ENCODE assay signal across 30 cellular contexts in the genomic region with DNA sequence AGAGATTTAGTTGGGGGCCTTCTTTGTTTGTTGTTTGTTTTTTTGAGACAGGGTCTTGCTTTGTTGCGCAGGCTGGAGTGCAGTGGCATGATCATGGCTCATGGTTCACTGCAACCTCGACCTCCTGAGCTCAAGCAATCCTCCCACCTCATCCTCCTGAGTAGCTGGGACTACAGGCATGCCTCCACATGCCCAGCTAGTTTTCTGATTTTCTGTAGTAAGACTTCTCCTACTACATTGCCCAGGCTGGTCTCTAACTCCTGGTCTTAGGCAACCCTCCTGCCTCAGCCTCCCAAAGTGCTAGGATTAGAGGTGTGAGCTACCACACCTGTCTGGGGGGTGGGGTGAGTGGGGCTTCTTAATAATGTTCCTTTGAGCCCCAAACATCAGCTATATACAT.
"Had no signal": no experiment of that assay in that cellular context is flagged by ENCODE, and none has a peak within 500 bp of the region (broad histone marks: within the 10 kb centered on the region; RNA-seq: fewer than 3 reads in every experiment).

No MANE protein-coding gene starts in this region.

- H3K27me3 ChIP-seq: gastroesophageal sphincter, hepatocyte, left lung, pancreas, upper lobe of left lung, vagina had no signal

- ATAC-seq: gastroesophageal sphincter; left lung; lower lobe of right lung; pancreas; stimulated activated memory B cell treated with anti-CD40 and anti-IgM and Interleukin-4, amounts not matched to agents 10 μg/mL and 1 μg/mL and 100 μg/mL, for 72 hours; stimulated activated naive CD8-positive, alpha-beta T cell treated with anti-CD3 and anti-CD28 coated beads, Interleukin-15, amount 100 ng/mL, for 72 hours had no signal

- H3K4me1 Mint-ChIP-seq: central memory CD8-positive, alpha-beta T cell; stimulated activated memory B cell treated with anti-CD40 and anti-IgM and Interleukin-4, amounts not matched to agents 10 μg/mL and 1 μg/mL and 100 μg/mL, for 72 hours; stimulated activated naive CD8-positive, alpha-beta T cell treated with anti-CD3 and anti-CD28 coated beads, Interleukin-15, amount 100 ng/mL, for 72 hours had no signal

- H3K4me1 ChIP-seq: left lung, lower lobe of right lung, pancreas, prostate gland had no signal

- DNase-seq: activated CD4-positive, alpha-beta T cell treated with anti-CD3 and anti-CD28 coated beads for 4 hours; activated CD4-positive, alpha-beta T cell treated with anti-CD3 and anti-CD28 coated beads, Interleukin-2, amount 50 U/mL, for 48 hours; activated CD8-positive, alpha-beta memory T cell treated with anti-CD3 and anti-CD28 coated beads, Interleukin-2, amount 50 U/mL, for 4 hours; activated gamma-delta T cell; activated naive CD4-positive, alpha-beta T cell treated with anti-CD3 and anti-CD28 coated beads, Interleukin-2, amount 50 U/mL, for 16 hours; activated T-cell treated with anti-CD3 and anti-CD28 coated beads, Interleukin-2, amount 50 U/mL, for 1 hour; amniotic stem cell; dermis blood vessel endothelial cell; effector CD4-positive, alpha-beta T cell; left lung; lower lobe of right lung; pancreas; stimulated activated CD4-positive, alpha-beta T cell treated with anti-CD3 and anti-CD28 coated beads, Interleukin-1b, Interleukin-23, amount 100 ng/mL, for 48 hours; stimulated activated CD4-positive, alpha-beta T cell treated with anti-CD3 and anti-CD28 coated beads, Interleukin-4, amount 100 ng/mL, for 4 hours; stimulated activated CD8-positive, alpha-beta memory T cell treated with anti-CD3 and anti-CD28 coated beads, Interleukin-4, amount 100 ng/mL, for 48 hours; stimulated activated naive CD8-positive, alpha-beta T cell treated with anti-CD3 and anti-CD28 coated beads, Interleukin-15, amount 100 ng/mL, for 72 hours; substantia nigra; T-helper 1 cell; upper lobe of left lung had no signal

- H3K4me3 ChIP-seq: gastroesophageal sphincter, hepatocyte, left lung, lower lobe of right lung, pancreas, prostate gland, smooth muscle cell, upper lobe of left lung, vagina had no signal

- H3K9me3 ChIP-seq: gastroesophageal sphincter, left lung, lower lobe of right lung, pancreas, prostate gland, upper lobe of left lung, vagina had no signal

- H3K27ac Mint-ChIP-seq: stimulated activated memory B cell treated with anti-CD40 and anti-IgM and Interleukin-4, amounts not matched to agents 10 μg/mL and 1 μg/mL and 100 μg/mL, for 72 hours had no signal

- H3K79me2 ChIP-seq: hepatocyte had no signal

- FAIRE-seq: colon, pancreas, TTC549 had no signal

- H3K27me3 Mint-ChIP-seq: central memory CD8-positive, alpha-beta T cell; stimulated activated memory B cell treated with anti-CD40 and anti-IgM and Interleukin-4, amounts not matched to agents 10 μg/mL and 1 μg/mL and 100 μg/mL, for 72 hours; stimulated activated naive CD8-positive, alpha-beta T cell treated with anti-CD3 and anti-CD28 coated beads, Interleukin-15, amount 100 ng/mL, for 72 hours had no signal

- H2AFZ ChIP-seq: hepatocyte had no signal

- H3K27ac ChIP-seq: hepatocyte, left lung, lower lobe of right lung, pancreas, upper lobe of left lung, vagina, VCaP had no signal

- H3K36me3 Mint-ChIP-seq: stimulated activated memory B cell treated with anti-CD40 and anti-IgM and Interleukin-4, amounts not matched to agents 10 μg/mL and 1 μg/mL and 100 μg/mL, for 72 hours had no signal

- H3K36me3 ChIP-seq: left lung, lower lobe of right lung, pancreas, prostate gland, upper lobe of left lung had no signal

- H3K4me2 ChIP-seq: hepatocyte, smooth muscle cell had no signal

- H3K9me3 Mint-ChIP-seq: nephron had no signal

- H3K4me3 Mint-ChIP-seq: central memory CD8-positive, alpha-beta T cell; nephron; stimulated activated memory B cell treated with anti-CD40 and anti-IgM and Interleukin-4, amounts not matched to agents 10 μg/mL and 1 μg/mL and 100 μg/mL, for 72 hours; stimulated activated naive CD8-positive, alpha-beta T cell treated with anti-CD3 and anti-CD28 coated beads, Interleukin-15, amount 100 ng/mL, for 72 hours had no signal
